7 cellular contexts compared by ENCODE assay signal in the genomic region with DNA sequence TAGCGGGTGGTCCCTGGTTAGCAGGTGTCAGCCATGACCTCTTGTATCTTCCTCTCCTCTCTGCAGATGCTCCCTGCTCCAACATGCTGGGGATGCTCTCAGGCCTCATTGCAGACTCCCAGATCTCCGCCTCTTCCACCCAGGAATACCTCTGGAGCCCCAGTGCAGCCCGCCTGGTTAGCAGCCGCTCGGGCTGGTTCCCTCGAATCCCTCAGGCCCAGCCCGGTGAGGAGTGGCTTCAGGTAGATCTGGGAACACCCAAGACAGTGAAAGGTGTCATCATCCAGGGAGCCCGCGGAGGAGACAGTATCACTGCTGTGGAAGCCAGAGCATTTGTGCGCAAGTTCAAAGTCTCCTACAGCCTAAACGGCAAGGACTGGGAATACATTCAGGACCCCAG.
"Had no signal": no experiment of that assay in that cellular context is flagged by ENCODE, and none has a peak within 500 bp of the region (broad histone marks: within the 10 kb centered on the region; RNA-seq: fewer than 3 reads in every experiment).

No MANE protein-coding gene starts in this region.

- DNase-seq: GM23248, GOT3, H9, HCEC 1CT, IMR-90, KG1 had no signal

- ATAC-seq: K562 had no signal

- H3K9me3 Mint-ChIP-seq: H9 had no signal

- H3K4me3 Mint-ChIP-seq: H9 had no signal

- H3K4me3 ChIP-seq: GM23248, K562 had no signal

- H3K9ac ChIP-seq: GM23248 had no signal

- H3K27ac ChIP-seq: GM23248 had no signal
